In genomic region chr6:32153835-32154513, GRCh38 we compare ENCODE assay signal across 8 cellular contexts. TPM values are rescaled to one million over a fixed set of nuclear protein-coding genes. Genes with fewer than 3 reads are reported as not detected.
DNase-seq lines count a peak whose midpoint lies in the region; ATAC-seq and TF ChIP-seq lines count a peak whose summit lies in the region.

Gene PPT2 (plus strand): TSS chr6:32154141. CDS start chr6:32154595, 454 bp downstream.

- no TSS peak for BruUV-seq in OCI-LY7 (replicated peaks; lab: Mats Ljungman, UMichigan)

- H3K4me2 ChIP-seq in OCI-LY7 (ENCODE audit: low read length), result peak within 1 kb of the TSS; percentile 82

- peaks cover 36% of the 10 kb centered on the region for H3K4me1 Mint-ChIP-seq in endothelial cell (ENCODE audit: unreplicated experiment)
- peaks cover 42% of the 10 kb centered on the region for H3K4me1 Mint-ChIP-seq in mesothelial cell of epicardium

- H3K27me3 ChIP-seq in HUES48 (ENCODE audit: control insufficient read depth, insufficient read depth, low read length), result peaks cover 39% of the 10 kb centered on the region

- H3K27ac Mint-ChIP-seq in endothelial cell (ENCODE audit: unreplicated experiment) (peak within 1 kb of the TSS; percentile 94), mesothelial cell of epicardium (peak within 1 kb of the TSS; percentile 99)

- no peaks in the 10 kb centered on the region for H3K9me2 ChIP-seq in OCI-LY7 (ENCODE audit: insufficient read depth, low read length)

- H3K79me2 ChIP-seq in OCI-LY7 (ENCODE audit: insufficient read depth, low read depth, low read length), result no peaks in the 10 kb centered on the region; the same call in 1 of the 2 replicates

- H3K9me3 ChIP-seq in HUES48 (ENCODE audit: control insufficient read depth, insufficient read depth, low read length) (no peaks in the 10 kb centered on the region), OCI-LY7 (ENCODE audit: low read length) (no peaks in the 10 kb centered on the region)

- H3K27me3 Mint-ChIP-seq in endothelial cell (ENCODE audit: unreplicated experiment) (peaks cover 11% of the 10 kb centered on the region), mesothelial cell of epicardium (ENCODE audit: low read depth) (peaks cover 5% of the 10 kb centered on the region)

- POLR2A ChIA-PET in OCI-LY7 (lab: Charles Lee), result no interaction called here

- H3K4me3 ChIP-seq in HUES48 (ENCODE audit: low read depth, low read length) (peak within 1 kb of the TSS; percentile 97), OCI-LY7 (ENCODE audit: low read depth, low read length, poor library complexity, severe bottlenecking) (peak within 1 kb of the TSS; percentile 80)

- no peaks in the 10 kb centered on the region for H3K9me3 Mint-ChIP-seq in endothelial cell (ENCODE audit: unreplicated experiment)
- no peaks in the 10 kb centered on the region for H3K9me3 Mint-ChIP-seq in mesothelial cell of epicardium

- TF ChIP-seq CTCF in OCI-LY7 (conservative IDR thresholded peaks at IDR 0.05; ENCODE audit: low read length) (0 out of 2 replicates have a peak, but pooled peaks have one; percentile 19), endothelial cell (IDR thresholded peaks at IDR 0.05; ENCODE audit: unreplicated experiment) (no peak), mesothelial cell of epicardium (IDR thresholded peaks at IDR 0.05; ENCODE audit: unreplicated experiment) (no peak)

- H3K4me1 ChIP-seq in HUES48 (ENCODE audit: control insufficient read depth, insufficient read depth, low read length) (peaks cover 27% of the 10 kb centered on the region), OCI-LY7 (ENCODE audit: insufficient read depth, low read length, poor library complexity, severe bottlenecking) (peaks cover 23% of the 10 kb centered on the region)

- no peaks in the 10 kb centered on the region for H4K20me1 ChIP-seq in OCI-LY7 (ENCODE audit: insufficient read depth, low read length)

- no peak for ATAC-seq in GM21526 (IDR thresholded peaks at IDR 0.05; ENCODE audit: low FRiP score, unreplicated experiment)

- peak within 1 kb of the TSS; percentile 55 for H2AFZ ChIP-seq in OCI-LY7 (ENCODE audit: low read length)

- H3K36me3 ChIP-seq in HUES48 (ENCODE audit: control insufficient read depth, insufficient read depth, low read length) (peaks cover 34% of the 10 kb centered on the region), OCI-LY7 (ENCODE audit: insufficient read depth, low read length) (peaks cover 34% of the 10 kb centered on the region)

- peak; percentile 91 for DNase-seq in EL
- DNase-seq in OCI-LY7 (ENCODE audit: low spot score), result peak; percentile 93
- peak; percentile 66 for DNase-seq in activated T-cell treated with anti-CD3 and anti-CD28 coated beads for 1 hour (ENCODE audit: low read depth)
- DNase-seq in endothelial cell (ENCODE audit: low spot score), result peak; percentile 83
- peak; percentile 69 to 82 for DNase-seq in mesothelial cell of epicardium (ENCODE audit: low spot score in 2 of 2, unreplicated experiment in 2 of 2)
- DNase-seq in stimulated activated CD8-positive, alpha-beta memory T cell treated with anti-CD3 and anti-CD28 coated beads, Interleukin-15, amount 100 ng/mL, for 1 hour (ENCODE audit: low read depth), result peak; percentile 58

- intact Hi-C loops in OCI-LY7 (cut with micrococcal nuclease; ENCODE audit: unreplicated experiment), result loop anchor here (1.0 to 2.0 kb wide), 6 partner anchors 23 to 71 kb away; partner anchors contain the start of genes AGPAT1, FKBPL and NOTCH4

- peak within 1 kb of the TSS; percentile 99 for H3K4me3 Mint-ChIP-seq in endothelial cell (ENCODE audit: unreplicated experiment)
- H3K4me3 Mint-ChIP-seq in mesothelial cell of epicardium, result peak within 1 kb of the TSS; percentile 99

- peak within 1 kb of the TSS; percentile 90 for H3K9ac ChIP-seq in HUES48 (ENCODE audit: low read depth, low read length)

- H3K36me3 Mint-ChIP-seq in endothelial cell (ENCODE audit: low read depth, unreplicated experiment) (peaks cover 17% of the 10 kb centered on the region), mesothelial cell of epicardium (peaks cover 14% of the 10 kb centered on the region)

- CTCF ChIA-PET in OCI-LY7 (lab: Charles Lee; ENCODE audit: unreplicated experiment), result interaction anchor here (1.1 kb wide), 1 partner anchor 26 kb away, joined by 7 read pairs; the partner anchor contains the start of gene ATF6B

- H3K27ac ChIP-seq in HUES48 (ENCODE audit: low read depth, low read length) (peak within 1 kb of the TSS; percentile 94), OCI-LY7 (ENCODE audit: low read depth, low read length, poor library complexity, severe bottlenecking) (peak within 1 kb of the TSS; percentile 62)

RNA-seq across cellular contexts. Expression of gene PPT2, which starts in this region (rescaled TPM):
- total RNA-seq in OCI-LY7 (2014; rRNA removed; shearing (Covaris generic)), result 111 and 130 TPM in 2 replicates
- total RNA-seq in OCI-LY7 (2022) (34.1 and 39.0 TPM in 2 replicates), endothelial cell (ENCODE audit: unreplicated experiment) (44.4 TPM), mesothelial cell of epicardium (49.3 to 58.6 TPM (median 51.5 TPM) in 3 replicates)
